In the genomic region with DNA sequence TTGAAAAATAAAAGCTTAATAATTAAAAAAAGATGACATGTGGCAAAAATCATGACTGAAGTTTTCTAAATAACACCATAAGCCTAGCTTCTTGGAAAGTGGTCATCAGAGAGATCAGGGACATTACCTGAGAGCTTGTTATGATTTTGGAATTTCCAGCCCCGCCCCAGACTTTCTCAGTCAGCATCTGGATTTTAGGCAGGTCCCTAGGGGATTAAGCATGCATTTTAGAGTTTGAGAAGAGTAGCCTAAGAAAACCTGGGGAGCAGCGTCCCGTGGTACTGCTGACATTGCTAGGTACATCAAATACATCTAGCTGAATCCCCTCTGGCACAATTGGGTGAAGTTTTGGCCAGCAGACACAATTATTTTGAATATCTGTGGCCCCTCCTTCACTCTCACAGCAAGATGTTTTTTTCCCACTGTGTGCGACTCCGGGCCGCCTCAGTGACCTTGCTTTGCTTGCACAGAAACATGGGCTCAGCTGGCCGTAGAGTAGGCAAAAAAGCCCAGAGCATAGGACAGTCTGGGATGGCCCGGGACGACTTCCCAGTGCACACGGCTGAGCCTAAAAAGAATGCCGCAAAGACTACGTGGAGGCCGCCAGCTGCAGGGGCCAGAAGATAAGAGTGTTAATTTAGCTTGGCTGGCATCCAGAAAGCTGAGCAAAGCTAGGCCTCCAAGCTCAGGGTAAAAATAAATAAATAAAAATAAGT, we compare ENCODE assay signal across 8 cellular contexts. TPM values are rescaled to one million over a fixed set of nuclear protein-coding genes. Genes with fewer than 3 reads are reported as not detected.
DNase-seq lines count a peak whose midpoint lies in the region; ATAC-seq, FAIRE-seq and TF ChIP-seq lines count a peak whose summit lies in the region.

No MANE protein-coding gene starts in this region.

- H3K9me3 Mint-ChIP-seq in activated naive CD4-positive, alpha-beta T cell treated with anti-CD3 and anti-CD28 coated beads, Interleukin-2, amount 50 U/mL, for 72 hours, result no peaks in the 10 kb centered on the region
- H3K9me3 Mint-ChIP-seq in T-cell, result no peaks in the 10 kb centered on the region

- no peak for TF ChIP-seq EP300 in gastroesophageal sphincter (IDR thresholded peaks at IDR 0.05)

- no peaks in the 10 kb centered on the region for H3K36me3 ChIP-seq in OCI-LY3 (replicated peaks; ENCODE audit: low read depth, low read length)
- no peaks in the 10 kb centered on the region for H3K36me3 ChIP-seq in gastroesophageal sphincter
- no peaks in the 10 kb centered on the region for H3K36me3 ChIP-seq in small intestine (ENCODE audit: control insufficient read depth in 2 of 2, insufficient read depth in 2 of 2, low read length in 2 of 2)

- H3K27me3 ChIP-seq in OCI-LY3 (ENCODE audit: low read depth, low read length) (peaks cover 19% of the 10 kb centered on the region), gastroesophageal sphincter (no peaks in the 10 kb centered on the region), small intestine (ENCODE audit: control insufficient read depth in 2 of 2, insufficient read depth in 2 of 2, low read length in 2 of 2) (no peaks in the 10 kb centered on the region)

- no peak overlapping the region for H3K27ac Mint-ChIP-seq in activated naive CD4-positive, alpha-beta T cell treated with anti-CD3 and anti-CD28 coated beads, Interleukin-2, amount 50 U/mL, for 72 hours
- H3K27ac Mint-ChIP-seq in T-cell, result no peak overlapping the region

- H3K4me3 ChIP-seq in OCI-LY3 (ENCODE audit: low read length), result no peak overlapping the region
- H3K4me3 ChIP-seq in gastroesophageal sphincter, result peak overlapping the region in 1 of 2 donors; percentile 16
- H3K4me3 ChIP-seq in small intestine (ENCODE audit: low read depth in 1 of 2, low read length in 2 of 2), result no peak overlapping the region

- no peaks in the 10 kb centered on the region for H4K20me1 ChIP-seq in OCI-LY3 (ENCODE audit: insufficient read depth, low read length)

- no peak for FAIRE-seq in small intestine (lab: Jason Lieb, UNC)

- H3K4me1 ChIP-seq in OCI-LY3 (ENCODE audit: low read length) (peaks cover 81% of the 10 kb centered on the region), gastroesophageal sphincter (peaks cover 3 to 70% (median 19%) of the 10 kb centered on the region in 3 donors), small intestine (ENCODE audit: control insufficient read depth in 2 of 2, insufficient read depth in 1 of 2, low read depth in 1 of 2, low read length in 1 of 2) (peaks cover 0 to 6% of the 10 kb centered on the region in 2 donors)

- no peak overlapping the region for H3K4me3 Mint-ChIP-seq in T-cell

- 22 to 100% methylated on average over 1 to 9 of the region's 13 CpGs for WGBS in gastroesophageal sphincter (ENCODE audit: low coverage in 1 of 2), 2 donors
- WGBS in small intestine, 3 donors, result 22 to 31% (median 25%) methylated on average over 13 of the region's 13 CpGs

- no peaks in the 10 kb centered on the region for H3K36me3 Mint-ChIP-seq in activated naive CD4-positive, alpha-beta T cell treated with anti-CD3 and anti-CD28 coated beads, Interleukin-2, amount 50 U/mL, for 72 hours
- no peaks in the 10 kb centered on the region for H3K36me3 Mint-ChIP-seq in T-cell

- TF ChIP-seq POLR2A in gastroesophageal sphincter (IDR thresholded peaks at IDR 0.05), result no peak

- peaks cover 0 to 1% of the 10 kb centered on the region in 2 donors for H3K27me3 Mint-ChIP-seq in T-cell

- POLR2A ChIA-PET in T-cell (lab: Charles Lee) (no interaction called here), GM10248 (lab: Yijun Ruan, JAX) (interaction anchor here (1.2 kb wide), 1 partner anchor 59 kb away, joined by 3 read pairs; a partner anchor contains a TSS)

- H3K9ac ChIP-seq in OCI-LY3 (ENCODE audit: low read length), result no peak overlapping the region

- ATAC-seq in GM19351 (IDR thresholded peaks at IDR 0.05; ENCODE audit: unreplicated experiment) (peak; percentile 0), gastroesophageal sphincter (peak; percentile 16), T-cell (replicated peaks in 1 of 4) (no peak)
- ATAC-seq in activated naive CD4-positive, alpha-beta T cell treated with anti-CD3 and anti-CD28 coated beads, Interleukin-2, amount 50 U/mL, for 72 hours, result no peak

- TF ChIP-seq CTCF in OCI-LY3 (IDR thresholded peaks at IDR 0.05; ENCODE audit: low read depth, low read length) (no peak), gastroesophageal sphincter (IDR thresholded peaks at IDR 0.05) (no peak), GM10248 (IDR thresholded peaks at IDR 0.05; ENCODE audit: control extremely low read depth, extremely low read depth, low read depth, missing control alignments) (no peak)

- CTCF ChIA-PET in T-cell (lab: Charles Lee) (no interaction called here), GM10248 (lab: Yijun Ruan, JAX) (interaction anchor here (0.9 to 2.5 kb wide), 7 partner anchors 8 to 197 kb away, joined by 3 to 16 read pairs (median 4); no protein-coding TSS in a partner anchor)

- H3K27ac ChIP-seq in OCI-LY3 (ENCODE audit: low read length) (no peak overlapping the region), gastroesophageal sphincter (peak overlapping the region; percentile 81 to 85 (median 82)), small intestine (ENCODE audit: low read depth in 1 of 2, low read length in 1 of 2) (peak overlapping the region in 1 of 2 donors; percentile 43)

- no peak overlapping the region for H2AFZ ChIP-seq in OCI-LY3 (ENCODE audit: low read depth, low read length)

- no peaks in the 10 kb centered on the region for H3K9me3 ChIP-seq in OCI-LY3 (ENCODE audit: insufficient read depth, low read length)
- no peaks in the 10 kb centered on the region for H3K9me3 ChIP-seq in gastroesophageal sphincter
- no peaks in the 10 kb centered on the region for H3K9me3 ChIP-seq in small intestine (ENCODE audit: control insufficient read depth, low read depth)

- peaks cover 20 to 43% (median 36%) of the 10 kb centered on the region in 3 donors for H3K4me1 Mint-ChIP-seq in T-cell

- no peaks in the 10 kb centered on the region for H3K79me2 ChIP-seq in OCI-LY3 (ENCODE audit: low read length)

- H3K4me2 ChIP-seq in OCI-LY3 (ENCODE audit: low read length), result peak overlapping the region; percentile 30

- DNase-seq in small intestine (peak; percentile 18), T-cell (no peak), NCI-H1436 treated with DMSO at 0.1 percent for 48 hours (lab: John Stamatoyannopoulos, UW) (no peak), GM10248 (ENCODE audit: extremely low spot score) (no peak)
- DNase-seq in activated naive CD4-positive, alpha-beta T cell treated with anti-CD3 and anti-CD28 coated beads, Interleukin-2, amount 50 U/mL, for 72 hours (ENCODE audit: low spot score in 2 of 2), result no peak

RNA-seq across cellular contexts. Expression of a gene that starts 58.6 kb away (rescaled TPM):
- total RNA-seq in gastroesophageal sphincter (100 to 1,000 TPM in 2 of 4 donors, 10 to 100 TPM in 2; 68.8 to 133 (median 95.7) TPM), T-cell (10 to 100 TPM; 31.6 to 37.4 (median 33.9) TPM)
- 10 to 100 TPM; 11.2 to 12.7 (median 12.6) TPM for polyA plus RNA-seq in small intestine
- 10 to 100 TPM; 16.4 to 18.7 TPM for total RNA-seq in activated naive CD4-positive, alpha-beta T cell treated with anti-CD3 and anti-CD28 coated beads, Interleukin-2, amount 50 U/mL, for 72 hours

Comparison
In these comparisons a context has a peak if more than half of its experiments do, and no peak if none do; other contexts are left out.
1. ATAC-seq: peak in GM19351 (single experiment) and gastroesophageal sphincter (single experiment); none in activated naive CD4-positive, alpha-beta T cell treated with anti-CD3 and anti-CD28 coated beads, Interleukin-2, amount 50 U/mL, for 72 hours (0 of 2) and T-cell (0 of 4).